ENCODE assay signal across 3 cellular contexts in the genomic region with DNA sequence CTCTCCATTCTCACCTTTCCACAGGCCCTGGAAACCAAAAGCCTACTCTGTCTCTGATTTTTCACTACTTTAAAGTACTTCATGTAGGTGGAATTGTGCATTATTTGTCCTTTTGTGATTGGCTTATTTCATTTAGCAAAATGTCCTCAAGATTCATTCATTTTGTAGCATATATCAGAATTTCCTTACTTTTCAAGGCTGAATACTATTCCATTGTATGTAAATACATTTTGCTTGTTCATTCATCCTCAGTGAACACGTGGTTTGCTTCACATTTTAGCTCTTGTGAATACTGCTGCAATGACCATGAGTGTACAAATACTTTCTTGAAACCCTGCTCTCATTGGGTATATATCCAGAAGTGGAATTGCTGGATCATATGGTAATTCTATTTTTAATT.
TF ChIP-seq lines count a peak whose summit lies in the region.

No MANE protein-coding gene starts in this region.

TF ChIP-seq in A549, 52 proteins besides CTCF, POLR2A, EP300 and RAD21:
- TF ChIP-seq, protein P1, sequence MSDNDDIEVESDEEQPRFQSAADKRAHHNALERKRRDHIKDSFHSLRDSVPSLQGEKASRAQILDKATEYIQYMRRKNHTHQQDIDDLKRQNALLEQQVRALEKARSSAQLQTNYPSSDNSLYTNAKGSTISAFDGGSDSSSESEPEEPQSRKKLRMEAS (IDR thresholded peaks at IDR 0.05) = no peak
- TF ChIP-seq KDM1A (IDR thresholded peaks at IDR 0.05; ENCODE audit: low read depth) (peak; percentile 54; the same call in 1 of the 2 replicates), CHD4 (IDR thresholded peaks at IDR 0.05; ENCODE audit: borderline replicate concordance) (peak; percentile 35; the same call in 1 of the 2 replicates)

TF ChIP-seq in HEK293, 187 proteins besides CTCF, POLR2A, EP300 and RAD21:
- TF ChIP-seq ZNF221 (tag by site-specific recombination; IDR thresholded peaks at IDR 0.05; ENCODE audit: borderline replicate concordance) (no peak), ZNF146 (tag by site-specific recombination; IDR thresholded peaks at IDR 0.05) (peak; percentile 83), TRIM28 (IDR thresholded peaks at IDR 0.05; ENCODE audit: borderline replicate concordance, low read length) (no peak), ZNF292 (tag by site-specific recombination; IDR thresholded peaks at IDR 0.05; ENCODE audit: borderline replicate concordance, low read depth) (no peak), ZNF302 (tag by site-specific recombination; IDR thresholded peaks at IDR 0.05; ENCODE audit: low read depth) (no peak), ZNF37A (tag by site-specific recombination; IDR thresholded peaks at IDR 0.05) (no peak)
TF ChIP-seq in HEK293: peak in this region for 1.

TF ChIP-seq in H1, 55 proteins besides CTCF, POLR2A, EP300 and RAD21:
- TF ChIP-seq KDM1A (IDR thresholded peaks at IDR 0.05; ENCODE audit: borderline replicate concordance, low read length) = 0 out of 2 replicates have a peak, but pooled peaks have one; percentile 31
- TF ChIP-seq SP2 (IDR thresholded peaks at IDR 0.05; ENCODE audit: low read length) = no peak
- no peak for TF ChIP-seq YY1 (IDR thresholded peaks at IDR 0.05; ENCODE audit: low read depth, low read length)
